Comparison of ENCODE assay signal across 18 cellular contexts in the genomic region with DNA sequence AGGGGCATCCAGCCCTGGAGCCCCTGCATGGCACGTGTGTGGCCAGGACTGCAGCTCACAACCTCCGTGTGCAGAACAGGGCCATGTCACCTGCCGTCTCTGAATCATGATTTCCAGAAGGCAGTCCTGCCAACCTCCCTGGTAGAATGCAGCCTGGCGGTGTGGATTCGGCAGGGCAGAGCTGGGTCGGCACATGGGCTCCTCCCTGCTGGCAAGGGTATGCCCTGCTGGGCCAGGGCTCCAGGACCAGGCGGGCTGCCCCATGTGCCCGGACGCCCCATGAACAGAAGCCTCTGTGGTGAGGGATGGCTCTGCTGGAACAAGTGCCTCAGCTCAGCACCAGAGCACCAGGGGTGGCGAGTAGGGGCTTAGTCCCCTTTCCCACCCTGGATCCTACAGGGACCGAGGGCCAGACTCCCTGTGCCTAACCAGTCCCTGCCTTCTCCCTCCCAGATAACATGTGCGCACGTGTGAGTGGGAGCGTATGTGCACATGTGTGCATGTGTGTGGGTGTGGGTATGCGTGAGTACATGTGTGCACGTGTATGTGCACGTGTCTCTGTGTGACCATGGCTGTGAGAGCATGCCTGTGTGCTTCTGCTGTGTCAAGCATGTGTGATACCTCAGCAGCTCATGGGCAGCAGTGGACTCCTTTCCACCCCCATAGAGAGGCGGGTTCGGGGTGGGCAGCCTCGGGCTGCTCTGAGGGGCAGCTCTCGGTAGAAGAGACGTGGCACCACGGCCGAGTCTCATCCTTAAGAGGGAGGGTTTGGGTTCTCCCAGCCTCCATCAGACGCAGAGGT.
"Had no signal": no experiment of that assay in that cellular context is flagged by ENCODE, and none has a peak within 500 bp of the region (broad histone marks: within the 10 kb centered on the region; RNA-seq: fewer than 3 reads in every experiment).

No MANE protein-coding gene starts in this region.

- DNase-seq: activated CD4-positive, alpha-beta T cell treated with anti-CD3 and anti-CD28 coated beads, Interleukin-2, amount 10 ng/mL, durations not matched to agents 24 days and 14 days; activated CD4-positive, CD25-positive, alpha-beta regulatory T cell; activated CD8-positive, alpha-beta memory T cell treated with anti-CD3 and anti-CD28 coated beads, Interleukin-2, amount 50 U/mL, for 48 hours; activated gamma-delta T cell treated with Interleukin-2 at 50 U/mL for 16 hours; activated T-cell treated with anti-CD3 and anti-CD28 coated beads, Interleukin-2, amount 50 U/mL, for 72 hours; amygdala; SW 1271; tibial artery had no signal

- H3K27me3 Mint-ChIP-seq: activated CD4-positive, alpha-beta T cell treated with anti-CD3 and anti-CD28 coated beads, Interleukin-2, amount 10 ng/mL, durations not matched to agents 24 days and 14 days; activated naive CD8-positive, alpha-beta T cell; brain; stimulated activated memory B cell treated with anti-CD40 and anti-IgM and Interleukin-4, amounts not matched to agents 10 μg/mL and 1 μg/mL and 100 μg/mL, for 72 hours had no signal

- H3K36me3 Mint-ChIP-seq: activated naive CD8-positive, alpha-beta T cell; brain; mesothelial cell of epicardium; stimulated activated memory B cell treated with anti-CD40 and anti-IgM and Interleukin-4, amounts not matched to agents 10 μg/mL and 1 μg/mL and 100 μg/mL, for 72 hours had no signal

- H3K9me3 ChIP-seq: esophagus muscularis mucosa, ovary, tibial artery had no signal

- H3K4me3 ChIP-seq: esophagus muscularis mucosa, lung, ovary, tibial artery had no signal

- H3K9me3 Mint-ChIP-seq: activated CD4-positive, alpha-beta T cell treated with anti-CD3 and anti-CD28 coated beads, Interleukin-2, amount 10 ng/mL, durations not matched to agents 24 days and 14 days; activated T-cell treated with anti-CD3 and anti-CD28 coated beads, Interleukin-2, amount 50 U/mL, for 72 hours; mesothelial cell of epicardium; neural crest cell; stimulated activated memory B cell treated with anti-CD40 and anti-IgM and Interleukin-4, amounts not matched to agents 10 μg/mL and 1 μg/mL and 100 μg/mL, for 72 hours; T-helper 2 cell treated with Interferon-gamma antibody and Interleukin-4, amounts not matched to agents 5 μg/mL and 100 μg/mL, for 36 hours had no signal

- H3K4me3 Mint-ChIP-seq: activated CD4-positive, alpha-beta T cell treated with anti-CD3 and anti-CD28 coated beads, Interleukin-2, amount 10 ng/mL, durations not matched to agents 24 days and 14 days; activated naive CD8-positive, alpha-beta T cell; activated T-cell treated with anti-CD3 and anti-CD28 coated beads, Interleukin-2, amount 50 U/mL, for 72 hours; brain; mesothelial cell of epicardium; neural crest cell; stimulated activated memory B cell treated with anti-CD40 and anti-IgM and Interleukin-4, amounts not matched to agents 10 μg/mL and 1 μg/mL and 100 μg/mL, for 72 hours; T-helper 2 cell treated with Interferon-gamma antibody and Interleukin-4, amounts not matched to agents 5 μg/mL and 100 μg/mL, for 36 hours had no signal

- H3K27ac ChIP-seq: esophagus muscularis mucosa, ovary, tibial artery had no signal

- FAIRE-seq: urothelium cell line had no signal

- H3K27ac Mint-ChIP-seq: activated CD4-positive, alpha-beta T cell treated with anti-CD3 and anti-CD28 coated beads, Interleukin-2, amount 10 ng/mL, durations not matched to agents 24 days and 14 days; activated naive CD8-positive, alpha-beta T cell; activated T-cell treated with anti-CD3 and anti-CD28 coated beads, Interleukin-2, amount 50 U/mL, for 72 hours; stimulated activated memory B cell treated with anti-CD40 and anti-IgM and Interleukin-4, amounts not matched to agents 10 μg/mL and 1 μg/mL and 100 μg/mL, for 72 hours; T-helper 2 cell treated with Interferon-gamma antibody and Interleukin-4, amounts not matched to agents 5 μg/mL and 100 μg/mL, for 36 hours had no signal

- H3K36me3 ChIP-seq: ovary had no signal

- H3K27me3 ChIP-seq: esophagus muscularis mucosa, ovary, tibial artery had no signal

- ATAC-seq: activated T-cell treated with anti-CD3 and anti-CD28 coated beads, Interleukin-2, amount 50 U/mL, for 72 hours; stimulated activated memory B cell treated with anti-CD40 and anti-IgM and Interleukin-4, amounts not matched to agents 10 μg/mL and 1 μg/mL and 100 μg/mL, for 72 hours had no signal

- H3K4me1 Mint-ChIP-seq: activated CD4-positive, alpha-beta T cell treated with anti-CD3 and anti-CD28 coated beads, Interleukin-2, amount 10 ng/mL, durations not matched to agents 24 days and 14 days; neural crest cell; stimulated activated memory B cell treated with anti-CD40 and anti-IgM and Interleukin-4, amounts not matched to agents 10 μg/mL and 1 μg/mL and 100 μg/mL, for 72 hours had no signal
